Comparison of ENCODE assay signal across 20 cellular contexts in the genomic region with DNA sequence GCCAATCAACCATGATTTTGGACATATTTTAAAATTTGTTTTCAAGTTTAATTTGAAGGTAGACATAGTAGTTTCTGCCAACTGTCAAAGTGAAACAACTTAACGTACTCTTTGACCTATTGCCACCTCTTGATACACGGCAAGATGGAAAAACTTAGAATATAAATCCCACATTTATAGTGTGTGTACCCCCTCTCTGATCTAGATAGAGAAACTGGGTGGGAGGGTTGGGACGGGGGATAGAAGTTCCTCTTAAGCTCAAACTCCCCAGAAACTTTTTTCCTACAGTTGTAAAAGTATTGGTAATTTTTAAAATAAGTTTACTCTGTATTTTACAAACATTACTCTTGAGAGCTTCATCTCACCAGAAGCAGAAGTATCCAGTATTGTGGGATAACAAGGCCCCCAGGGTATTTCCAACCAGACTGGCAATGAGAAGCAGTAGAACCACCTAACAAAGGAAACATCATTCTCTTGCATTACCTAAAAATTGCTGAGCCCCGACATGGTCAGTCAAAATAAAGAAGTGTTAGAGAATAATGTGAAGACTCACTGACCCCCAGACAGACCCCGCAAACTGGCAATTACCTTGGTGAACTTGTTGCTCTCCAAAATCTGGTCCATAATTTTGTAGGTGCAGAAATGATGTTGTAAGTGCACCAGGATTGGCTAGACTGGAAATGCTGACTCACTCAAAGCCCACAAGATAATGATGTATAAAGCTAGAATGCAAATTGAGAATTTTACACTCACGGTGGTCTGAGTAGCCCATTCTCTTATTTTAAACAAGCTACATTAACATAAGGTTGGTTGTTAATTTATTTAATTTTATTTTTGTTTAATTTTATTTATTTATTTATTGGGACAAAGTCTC.
DNase-seq lines count a peak whose midpoint lies in the region; ATAC-seq, FAIRE-seq and TF ChIP-seq lines count a peak whose summit lies in the region.
"Had no signal": no experiment of that assay in that cellular context is flagged by ENCODE, and none has a peak within 500 bp of the region (broad histone marks: within the 10 kb centered on the region; RNA-seq: fewer than 3 reads in every experiment).

No MANE protein-coding gene starts in this region.

- H3K36me3 Mint-ChIP-seq in CD8-positive, alpha-beta memory T cell: no peaks in the 10 kb centered on the region
- H3K36me3 Mint-ChIP-seq in activated T-helper 2 cell treated with anti-CD3 and anti-CD28 coated beads, Interferon-gamma antibody, Interleukin-2, Interleukin-4, amounts not matched to agents 10 μg/mL and 5 μg/mL and 100 μg/mL, durations not matched to agents 14 hours and 24 hours and 36 hours (ENCODE audit: low read depth): no peaks in the 10 kb centered on the region

- H3K36me3 ChIP-seq in CD8-positive, alpha-beta memory T cell (ENCODE audit: insufficient read depth, low read length): no peaks in the 10 kb centered on the region
- H3K36me3 ChIP-seq in KOPT-K1 (ENCODE audit: insufficient read depth, low read length) (no peaks in the 10 kb centered on the region), HAP-1 (replicated peaks) (no peaks in the 10 kb centered on the region)
- H3K36me3 ChIP-seq: heart right ventricle, uterus had no signal

- 84% methylated on average over 6 of the region's 6 CpGs for WGBS in A549 (ENCODE audit: missing lambda C conversion rate)

- intact Hi-C loops in activated T-helper 2 cell treated with anti-CD3 and anti-CD28 coated beads, Interferon-gamma antibody, Interleukin-2, Interleukin-4, amounts not matched to agents 10 μg/mL and 5 μg/mL and 100 μg/mL, durations not matched to agents 14 hours and 24 hours and 36 hours (cut with micrococcal nuclease): loop anchor here (1.0 to 10.0 kb wide), 8 partner anchors 18 to 182 kb away; no protein-coding TSS in a partner anchor

- H3K9me3 Mint-ChIP-seq in CD8-positive, alpha-beta memory T cell: no peaks in the 10 kb centered on the region
- H3K9me3 Mint-ChIP-seq in activated T-helper 2 cell treated with anti-CD3 and anti-CD28 coated beads, Interferon-gamma antibody, Interleukin-2, Interleukin-4, amounts not matched to agents 10 μg/mL and 5 μg/mL and 100 μg/mL, durations not matched to agents 14 hours and 24 hours and 36 hours: peaks cover 3% of the 10 kb centered on the region

- ATAC-seq in A549 (no peak), HG02840 (IDR thresholded peaks at IDR 0.05; ENCODE audit: low FRiP score, unreplicated experiment) (no peak)
- ATAC-seq: heart right ventricle, SK-N-SH treated with all-trans-retinoic acid at 6 μM for 48 hours had no signal

- CTCF ChIA-PET in A549 (lab: Yijun Ruan, JAX): interaction anchor here (0.5 to 0.7 kb wide), 2 partner anchors 81 to 130 kb away, joined by 3 read pairs; no protein-coding TSS in a partner anchor
- CTCF ChIA-PET in CD8-positive, alpha-beta memory T cell (lab: Charles Lee): interaction anchor here (0.6 kb wide), 1 partner anchor 49 kb away, joined by 3 read pairs; no protein-coding TSS in a partner anchor

- in situ Hi-C loops in HAP-1 (cut with MboI; ENCODE audit: low sequenced_read_pairs): no loop called here

- H3K27ac ChIP-seq in A549 (no peak overlapping the region), KOPT-K1 (ENCODE audit: low read depth, low read length, poor library complexity, severe bottlenecking) (peak overlapping the region; percentile 56)
- H3K27ac ChIP-seq in CD8-positive, alpha-beta memory T cell (ENCODE audit: low read depth, low read length): no peak overlapping the region
- H3K27ac ChIP-seq: PC-9, uterus, VCaP had no signal

- TF ChIP-seq RAD21 in A549 (conservative IDR thresholded peaks at IDR 0.05 in 1 of 2, IDR thresholded peaks at IDR 0.05 in 1 of 2): no peak

- FAIRE-seq in A549 (lab: Jason Lieb, UNC): no peak
- FAIRE-seq: keratinocyte had no signal

- TF ChIP-seq POLR2A in A549 (IDR thresholded peaks at IDR 0.05; ENCODE audit: low read length): no peak

- DNase-seq in A549 (ENCODE audit: low read depth in 1 of 2, low spot score in 1 of 2) (no peak), HuH-7.5 (ENCODE audit: low spot score) (no peak), HAP-1 (ENCODE audit: low spot score in 2 of 2) (no peak)
- no peak for DNase-seq in CD8-positive, alpha-beta memory T cell
- DNase-seq in activated T-helper 2 cell treated with anti-CD3 and anti-CD28 coated beads, Interferon-gamma antibody, Interleukin-2, Interleukin-4, amounts not matched to agents 10 μg/mL and 5 μg/mL and 100 μg/mL, durations not matched to agents 14 hours and 24 hours and 36 hours (ENCODE audit: low spot score): no peak
- no peak for DNase-seq in stimulated activated CD4-positive, alpha-beta T cell treated with anti-CD3 and anti-CD28 coated beads, Interleukin-1b, Interleukin-23, amount 100 ng/mL, for 48 hours
- DNase-seq: DMS153; H9; heart right ventricle; Kasumi-1; NCI-H187 treated with DMSO at 0.1 percent for 48 hours; NCI-H524 treated with DMSO at 0.1 percent for 48 hours; PC-9; stimulated activated CD4-positive, alpha-beta T cell treated with anti-CD3 and anti-CD28 coated beads, Interleukin-4, amount 100 ng/mL, for 24 hours; uterus had no signal

- peak overlapping the region in 7 of 8 donors; percentile 38 to 73 (median 56) for H3K27ac Mint-ChIP-seq in CD8-positive, alpha-beta memory T cell
- H3K27ac Mint-ChIP-seq in activated T-helper 2 cell treated with anti-CD3 and anti-CD28 coated beads, Interferon-gamma antibody, Interleukin-2, Interleukin-4, amounts not matched to agents 10 μg/mL and 5 μg/mL and 100 μg/mL, durations not matched to agents 14 hours and 24 hours and 36 hours: peak overlapping the region; percentile 87
- H3K27ac Mint-ChIP-seq: H9 had no signal

- no peak for TF ChIP-seq EP300 in A549 (IDR thresholded peaks at IDR 0.05)

- no peaks in the 10 kb centered on the region for H3K27me3 Mint-ChIP-seq in CD8-positive, alpha-beta memory T cell
- no peaks in the 10 kb centered on the region for H3K27me3 Mint-ChIP-seq in activated T-helper 2 cell treated with anti-CD3 and anti-CD28 coated beads, Interferon-gamma antibody, Interleukin-2, Interleukin-4, amounts not matched to agents 10 μg/mL and 5 μg/mL and 100 μg/mL, durations not matched to agents 14 hours and 24 hours and 36 hours (ENCODE audit: low read depth)

- H3K4me2 ChIP-seq in A549: no peak overlapping the region
- H3K4me2 ChIP-seq: PC-9 had no signal

- H3K4me3 ChIP-seq in A549 (no peak overlapping the region), HAP-1 (no peak overlapping the region)
- H3K4me3 ChIP-seq in CD8-positive, alpha-beta memory T cell (ENCODE audit: low read length): no peak overlapping the region
- H3K4me3 ChIP-seq: heart right ventricle, PC-9, uterus had no signal

- peak overlapping the region; percentile 59 to 87 (median 65) for H3K4me3 Mint-ChIP-seq in CD8-positive, alpha-beta memory T cell
- peak overlapping the region; percentile 37 for H3K4me3 Mint-ChIP-seq in activated T-helper 2 cell treated with anti-CD3 and anti-CD28 coated beads, Interferon-gamma antibody, Interleukin-2, Interleukin-4, amounts not matched to agents 10 μg/mL and 5 μg/mL and 100 μg/mL, durations not matched to agents 14 hours and 24 hours and 36 hours (ENCODE audit: low read depth)
- H3K4me3 Mint-ChIP-seq: H9 had no signal

- H3K27me3 ChIP-seq in CD8-positive, alpha-beta memory T cell (ENCODE audit: insufficient read depth, low read length, poor library complexity, severe bottlenecking): no peaks in the 10 kb centered on the region
- H3K27me3 ChIP-seq in HAP-1 (ENCODE audit: low read depth): no peaks in the 10 kb centered on the region
- H3K27me3 ChIP-seq: heart right ventricle, uterus had no signal

- no peak for TF ChIP-seq CTCF in A549 (IDR thresholded peaks at IDR 0.05)

- H3K9me3 ChIP-seq in A549 (no peaks in the 10 kb centered on the region), KOPT-K1 (ENCODE audit: insufficient read depth, low read length, poor library complexity, severe bottlenecking) (peaks cover 3% of the 10 kb centered on the region), HAP-1 (no peaks in the 10 kb centered on the region)
- no peaks in the 10 kb centered on the region for H3K9me3 ChIP-seq in CD8-positive, alpha-beta memory T cell (ENCODE audit: low read length)
- H3K9me3 ChIP-seq: heart right ventricle, uterus had no signal

- POLR2A ChIA-PET in A549 (lab: Yijun Ruan, JAX): no interaction called here
- POLR2A ChIA-PET in CD8-positive, alpha-beta memory T cell (lab: Charles Lee): interaction anchor here (0.6 kb wide), 1 partner anchor 59 kb away, joined by 9 read pairs; no protein-coding TSS in a partner anchor

- H3K4me1 ChIP-seq in A549 (no peaks in the 10 kb centered on the region), HAP-1 (peaks cover 13% of the 10 kb centered on the region; the same call in 1 of the 2 replicates)
- peaks cover 37% of the 10 kb centered on the region for H3K4me1 ChIP-seq in CD8-positive, alpha-beta memory T cell (ENCODE audit: insufficient read depth, low read length)
- H3K4me1 ChIP-seq: uterus had no signal

- H3K4me1 Mint-ChIP-seq in CD8-positive, alpha-beta memory T cell: peaks cover 40 to 67% (median 55%) of the 10 kb centered on the region in 3 donors
- peaks cover 66% of the 10 kb centered on the region for H3K4me1 Mint-ChIP-seq in activated T-helper 2 cell treated with anti-CD3 and anti-CD28 coated beads, Interferon-gamma antibody, Interleukin-2, Interleukin-4, amounts not matched to agents 10 μg/mL and 5 μg/mL and 100 μg/mL, durations not matched to agents 14 hours and 24 hours and 36 hours (ENCODE audit: low read depth)

TF ChIP-seq in A549, 52 proteins besides CTCF, POLR2A, EP300 and RAD21:
- TF ChIP-seq GATA3 (IDR thresholded peaks at IDR 0.05; ENCODE audit: borderline replicate concordance): no peak
- peak; percentile 23 for TF ChIP-seq MAFK (IDR thresholded peaks at IDR 0.05; ENCODE audit: partially characterized antibody)
